Comparison of ENCODE assay signal across 25 cellular contexts in genomic region chr4:162705130-162705803, GRCh38.
"Had no signal": no experiment of that assay in that cellular context is flagged by ENCODE, and none has a peak within 500 bp of the region (broad histone marks: within the 10 kb centered on the region; RNA-seq: fewer than 3 reads in every experiment).

No MANE protein-coding gene starts in this region.

- H3K9me3 Mint-ChIP-seq: activated naive CD8-positive, alpha-beta T cell treated with anti-CD3 and anti-CD28 coated beads, Interleukin-2, amount 10 ng/mL, durations not matched to agents 7 days and 5 days; T-helper 1 cell treated with Interleukin-12 subunit alpha and Interleukin-12 subunit beta and Interleukin-4 antibody, amounts not matched to agents 30 μg/mL and 1 μg/mL, for 36 hours had no signal

- H3K9me3 ChIP-seq: adrenal gland, body of pancreas had no signal

- H3K27ac Mint-ChIP-seq: activated CD8-positive, alpha-beta T cell treated with anti-CD3 and anti-CD28 coated beads, Interleukin-2, amount 10 ng/mL, durations not matched to agents 7 days and 5 days; activated naive CD8-positive, alpha-beta T cell treated with anti-CD3 and anti-CD28 coated beads, Interleukin-2, amount 10 ng/mL, durations not matched to agents 7 days and 5 days; T-helper 1 cell treated with Interleukin-12 subunit alpha and Interleukin-12 subunit beta and Interleukin-4 antibody, amounts not matched to agents 30 μg/mL and 1 μg/mL, for 36 hours had no signal

- H3K27me3 ChIP-seq: body of pancreas had no signal

- ATAC-seq: activated CD4-positive, CD25-positive, alpha-beta regulatory T cell treated with anti-CD3 and anti-CD28 coated beads, Interleukin-2, amount 50 U/mL, for 24 hours; activated CD8-positive, alpha-beta T cell treated with anti-CD3 and anti-CD28 coated beads, Interleukin-2, amount 10 ng/mL, durations not matched to agents 7 days and 5 days; body of pancreas; K562; Panc1 had no signal

- H3K4me3 ChIP-seq: adrenal gland, body of pancreas, K562 had no signal

- H3K27ac ChIP-seq: adrenal gland, body of pancreas had no signal

- H3K4me1 ChIP-seq: adrenal gland, body of pancreas had no signal

- H3K27me3 Mint-ChIP-seq: activated naive CD8-positive, alpha-beta T cell treated with anti-CD3 and anti-CD28 coated beads, Interleukin-2, amount 10 ng/mL, durations not matched to agents 7 days and 5 days had no signal

- H3K4me3 Mint-ChIP-seq: activated CD8-positive, alpha-beta T cell treated with anti-CD3 and anti-CD28 coated beads, Interleukin-2, amount 10 ng/mL, durations not matched to agents 7 days and 5 days; activated naive CD8-positive, alpha-beta T cell treated with anti-CD3 and anti-CD28 coated beads, Interleukin-2, amount 10 ng/mL, durations not matched to agents 7 days and 5 days; T-helper 1 cell treated with Interleukin-12 subunit alpha and Interleukin-12 subunit beta and Interleukin-4 antibody, amounts not matched to agents 30 μg/mL and 1 μg/mL, for 36 hours had no signal

- H3K36me3 Mint-ChIP-seq: activated naive CD8-positive, alpha-beta T cell treated with anti-CD3 and anti-CD28 coated beads, Interleukin-2, amount 10 ng/mL, durations not matched to agents 7 days and 5 days had no signal

- H3K4me1 Mint-ChIP-seq: activated naive CD8-positive, alpha-beta T cell treated with anti-CD3 and anti-CD28 coated beads, Interleukin-2, amount 10 ng/mL, durations not matched to agents 7 days and 5 days had no signal

- H3K36me3 ChIP-seq: adrenal gland had no signal

- DNase-seq: activated CD4-positive, alpha-beta T cell treated with anti-CD3 and anti-CD28 coated beads for 4 hours; activated CD4-positive, alpha-beta T cell treated with anti-CD3 and anti-CD28 coated beads, Interleukin-2, amount 50 U/mL, for 4 hours; activated CD8-positive, alpha-beta memory T cell treated with anti-CD3 and anti-CD28 coated beads, Interleukin-2, amount 50 U/mL, for 48 hours; activated CD8-positive, alpha-beta T cell treated with anti-CD3 and anti-CD28 coated beads, Interleukin-2, amount 10 ng/mL, durations not matched to agents 7 days and 5 days; activated naive CD4-positive, alpha-beta T cell treated with anti-CD3 and anti-CD28 coated beads, Interleukin-2, amount 50 U/mL, for 16 hours; activated naive CD8-positive, alpha-beta T cell treated with anti-CD3 and anti-CD28 coated beads, Interleukin-2, amount 10 ng/mL, durations not matched to agents 7 days and 5 days; activated T-cell treated with anti-CD3 and anti-CD28 coated beads, Interleukin-2, amount 50 U/mL, for 1 hour; adrenal gland; anterior cingulate cortex; body of pancreas; Karpas-422; MM.1S; NCI-H1105; NCI-H1436; NCI-H187; NCI-H2081; NCI-H510A treated with DMSO at 0.1 percent for 48 hours; NCI-H69; NK-92 treated with Interleukin-12 subunit alpha and Interleukin-12 subunit beta, amount 100 ng/mL, for 24 hours; RPMI8226; SHP77 had no signal
